Comparison of ENCODE assay signal across 24 cellular contexts in genomic region chr13:56907766-56908165, GRCh38.
DNase-seq lines count a peak whose midpoint lies in the region; ATAC-seq, FAIRE-seq and TF ChIP-seq lines count a peak whose summit lies in the region.
"Had no signal": no experiment of that assay in that cellular context is flagged by ENCODE, and none has a peak within 500 bp of the region (broad histone marks: within the 10 kb centered on the region; RNA-seq: fewer than 3 reads in every experiment).

No MANE protein-coding gene starts in this region.

- H3K36me3 ChIP-seq in breast epithelium (no peaks in the 10 kb centered on the region), bronchial epithelial cell (ENCODE audit: control insufficient read depth, insufficient read depth, low read length) (no peaks in the 10 kb centered on the region)
- H3K36me3 ChIP-seq: BLaER1 treated with 17β-estradiol and CSF1 and Interleukin-3, amounts not matched to agents 10 nM and 100 nM had no signal

- no peak for TF ChIP-seq POLR2A in breast epithelium (IDR thresholded peaks at IDR 0.05)

- no peaks in the 10 kb centered on the region for H3K27me3 ChIP-seq in breast epithelium
- H3K27me3 ChIP-seq in bronchial epithelial cell (ENCODE audit: control insufficient read depth, insufficient read depth, low read length) = no peaks in the 10 kb centered on the region
- H3K27me3 ChIP-seq: BLaER1 treated with 17β-estradiol and CSF1 and Interleukin-3, amounts not matched to agents 10 nM and 100 nM had no signal

- H3K27ac Mint-ChIP-seq in MCF 10A (ENCODE audit: low read depth, unreplicated experiment) (no peak overlapping the region), HFFc6 (no peak overlapping the region)
- H3K27ac Mint-ChIP-seq: CD4-positive, alpha-beta memory T cell had no signal

- no peaks in the 10 kb centered on the region for H3K4me1 ChIP-seq in breast epithelium
- H3K4me1 ChIP-seq: BLaER1 treated with 17β-estradiol and CSF1 and Interleukin-3, amounts not matched to agents 10 nM and 100 nM had no signal

- H3K4me3 ChIP-seq in breast epithelium = peak overlapping the region in 2 of 3 donors; percentile 10 to 15
- no peak overlapping the region for H3K4me3 ChIP-seq in bronchial epithelial cell (ENCODE audit: low read depth, low read length)
- H3K4me3 ChIP-seq: BLaER1 treated with 17β-estradiol and CSF1 and Interleukin-3, amounts not matched to agents 10 nM and 100 nM; K562 had no signal

- H3K27me3 Mint-ChIP-seq in MCF 10A (ENCODE audit: insufficient read depth, unreplicated experiment) = no peaks in the 10 kb centered on the region
- H3K27me3 Mint-ChIP-seq in HFFc6 (ENCODE audit: insufficient read depth) = no peaks in the 10 kb centered on the region
- H3K27me3 Mint-ChIP-seq: CD4-positive, alpha-beta memory T cell had no signal

- no peaks in the 10 kb centered on the region for H3K9me3 Mint-ChIP-seq in MCF 10A (ENCODE audit: unreplicated experiment)
- peaks cover 15% of the 10 kb centered on the region; the same call in 1 of the 2 replicates for H3K9me3 Mint-ChIP-seq in HFFc6

- DNase-seq in breast epithelium (ENCODE audit: low spot score in 2 of 2) (no peak), MCF 10A (ENCODE audit: unreplicated experiment) (no peak), bronchial epithelial cell (ENCODE audit: low read depth) (peak; percentile 47), left kidney (ENCODE audit: low read depth, low spot score) (peak; percentile 1), DMS 273 (lab: John Stamatoyannopoulos, UW; ENCODE audit: unreplicated experiment) (no peak), HFFc6 (no peak)
- DNase-seq in activated CD4-positive, alpha-beta T cell treated with anti-CD3 and anti-CD28 coated beads, Interleukin-2, amount 50 U/mL, for 4 hours = no peak
- DNase-seq: CD4-positive, alpha-beta memory T cell; DMS153; NCI-H1105; NCI-H146; NCI-H2029; NCI-H524 treated with DMSO at 0.1 percent for 48 hours; NCI-H82 had no signal

- intact Hi-C loops in breast epithelium (cut with DNase I; ENCODE audit: low total_unique reads) (no loop called here), MCF 10A (cut with micrococcal nuclease) (no loop called here)

- H3K27ac ChIP-seq in breast epithelium = no peak overlapping the region
- H3K27ac ChIP-seq: 22Rv1; BLaER1 treated with 17β-estradiol and CSF1 and Interleukin-3, amounts not matched to agents 10 nM and 100 nM had no signal

- no peak for TF ChIP-seq CTCF in breast epithelium (IDR thresholded peaks at IDR 0.05)
- TF ChIP-seq CTCF in MCF 10A (IDR thresholded peaks at IDR 0.05; ENCODE audit: unreplicated experiment) = no peak
- TF ChIP-seq CTCF in bronchial epithelial cell (IDR thresholded peaks at IDR 0.05; ENCODE audit: insufficient read depth, low read length, severe bottlenecking) = no peak
- TF ChIP-seq CTCF in HFFc6 (IDR thresholded peaks at IDR 0.05) = no peak

- H3K4me1 Mint-ChIP-seq in MCF 10A (ENCODE audit: insufficient read depth, unreplicated experiment) (peaks cover 9% of the 10 kb centered on the region), HFFc6 (ENCODE audit: low read depth) (no peaks in the 10 kb centered on the region)
- H3K4me1 Mint-ChIP-seq: CD4-positive, alpha-beta memory T cell had no signal

- H3K36me3 Mint-ChIP-seq in MCF 10A (ENCODE audit: insufficient read depth, unreplicated experiment) (peaks cover 6% of the 10 kb centered on the region), HFFc6 (ENCODE audit: low read depth) (no peaks in the 10 kb centered on the region; the same call in 1 of the 2 replicates)
- H3K36me3 Mint-ChIP-seq: CD4-positive, alpha-beta memory T cell had no signal

- H3K9me3 ChIP-seq in breast epithelium = no peaks in the 10 kb centered on the region

- no peak for ATAC-seq in HG03159 (IDR thresholded peaks at IDR 0.05; ENCODE audit: unreplicated experiment)
- ATAC-seq: HepG2, K562, Right ventricle myocardium inferior had no signal

- no peak for FAIRE-seq in bronchial epithelial cell (lab: Jason Lieb, UNC)
- FAIRE-seq: GM12892, GM18507, H54, HepG2, K562, RCC 7860 had no signal

- CTCF ChIA-PET in MCF 10A (lab: Yijun Ruan, JAX) = no interaction called here

- no peak overlapping the region for H3K4me3 Mint-ChIP-seq in MCF 10A (ENCODE audit: unreplicated experiment)
- no peak overlapping the region for H3K4me3 Mint-ChIP-seq in HFFc6
- H3K4me3 Mint-ChIP-seq: CD4-positive, alpha-beta memory T cell had no signal

- POLR2A ChIA-PET in MCF 10A (lab: Yijun Ruan, JAX) = no interaction called here

- no TSS peak for BruUV-seq in MCF 10A (replicated peaks; lab: Mats Ljungman, UMichigan)

Comparison
In these comparisons a context has a peak if more than half of its experiments do, and no peak if none do; other contexts are left out.
1. DNase-seq: peak in bronchial epithelial cell (single experiment) and left kidney (single experiment); none in breast epithelium (0 of 2), MCF 10A (single experiment), DMS 273 (single experiment), activated CD4-positive, alpha-beta T cell treated with anti-CD3 and anti-CD28 coated beads, Interleukin-2, amount 50 U/mL, for 4 hours (0 of 2) and HFFc6 (single experiment).